ENCODE assay signal across 25 cellular contexts in the genomic region with DNA sequence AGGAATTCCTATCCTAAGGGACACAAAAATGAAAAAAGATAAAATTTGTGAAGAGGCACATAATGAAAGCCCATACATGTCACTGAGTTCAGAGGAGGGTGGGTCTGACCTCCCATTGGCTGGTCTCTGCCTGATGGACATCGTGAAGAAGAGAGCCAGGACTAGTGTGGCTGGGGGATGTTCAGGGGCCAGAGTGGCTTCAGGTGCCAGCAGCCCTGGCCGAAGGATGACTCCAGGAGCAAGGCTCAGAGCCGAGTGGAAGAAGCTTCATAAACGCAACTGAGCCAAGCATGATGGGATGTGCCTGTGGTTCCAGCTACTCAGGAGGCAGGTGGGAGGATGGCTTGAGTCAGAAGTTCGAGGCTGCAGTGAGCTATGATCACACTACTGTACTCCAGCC.
DNase-seq lines count a peak whose midpoint lies in the region; ATAC-seq and TF ChIP-seq lines count a peak whose summit lies in the region.
"Had no signal": no experiment of that assay in that cellular context is flagged by ENCODE, and none has a peak within 500 bp of the region (broad histone marks: within the 10 kb centered on the region; RNA-seq: fewer than 3 reads in every experiment).

No MANE protein-coding gene starts in this region.

- peak overlapping the region; percentile 69 for H3K27ac ChIP-seq in RWPE1
- H3K27ac ChIP-seq: SK-N-MC had no signal

- H3K4me3 Mint-ChIP-seq in activated naive CD8-positive, alpha-beta T cell, result no peak overlapping the region
- H3K4me3 Mint-ChIP-seq in activated naive CD8-positive, alpha-beta T cell treated with anti-CD3 and anti-CD28 coated beads, Interleukin-2, amount 50 U/mL, for 24 hours, result no peak overlapping the region
- no peak overlapping the region for H3K4me3 Mint-ChIP-seq in stimulated activated memory B cell treated with anti-CD40 and anti-IgM and Interleukin-4, amounts not matched to agents 10 μg/mL and 1 μg/mL and 100 μg/mL, for 72 hours
- H3K4me3 Mint-ChIP-seq: B cell, T-helper 17 cell had no signal

- TF ChIP-seq CTCF in RWPE1 (conservative IDR thresholded peaks at IDR 0.05; ENCODE audit: low read depth), result no peak

- peaks cover 47% of the 10 kb centered on the region for H3K4me1 Mint-ChIP-seq in activated naive CD8-positive, alpha-beta T cell (ENCODE audit: low read depth)
- H3K4me1 Mint-ChIP-seq in activated naive CD8-positive, alpha-beta T cell treated with anti-CD3 and anti-CD28 coated beads, Interleukin-2, amount 50 U/mL, for 24 hours, result peaks cover 52% of the 10 kb centered on the region
- peaks cover 33% of the 10 kb centered on the region for H3K4me1 Mint-ChIP-seq in stimulated activated memory B cell treated with anti-CD40 and anti-IgM and Interleukin-4, amounts not matched to agents 10 μg/mL and 1 μg/mL and 100 μg/mL, for 72 hours

- peak overlapping the region; percentile 34 for H3K27ac Mint-ChIP-seq in activated naive CD8-positive, alpha-beta T cell
- H3K27ac Mint-ChIP-seq in activated naive CD8-positive, alpha-beta T cell treated with anti-CD3 and anti-CD28 coated beads, Interleukin-2, amount 50 U/mL, for 24 hours, result no peak overlapping the region
- H3K27ac Mint-ChIP-seq in stimulated activated memory B cell treated with anti-CD40 and anti-IgM and Interleukin-4, amounts not matched to agents 10 μg/mL and 1 μg/mL and 100 μg/mL, for 72 hours, result peak overlapping the region; percentile 39
- H3K27ac Mint-ChIP-seq: B cell had no signal

- no peak for DNase-seq in activated naive CD8-positive, alpha-beta T cell treated with anti-CD3 and anti-CD28 coated beads, Interleukin-2, amount 50 U/mL, for 24 hours
- DNase-seq in RWPE1 (ENCODE audit: low spot score), result no peak
- DNase-seq in ecto neural progenitor cell (ENCODE audit: low spot score), result peak; percentile 29
- no peak for DNase-seq in germinal center (ENCODE audit: low spot score)
- DNase-seq: activated CD4-positive, alpha-beta T cell treated with anti-CD3 and anti-CD28 coated beads, Interleukin-2, amount 50 U/mL, for 1 hour; activated CD8-positive, alpha-beta memory T cell treated with anti-CD3 and anti-CD28 coated beads, Interleukin-2, amount 50 U/mL, for 48 hours; activated effector memory CD4-positive, alpha-beta T cell treated with anti-CD3 and anti-CD28 coated beads, Interleukin-2, amount 50 U/mL, for 16 hours; cerebellar nuclear complex; COR-L47; DMS79; GF-D8; KG1; mesendoderm; NCI-H1417 treated with DMSO at 0.1 percent for 48 hours; NCI-H774; occipital lobe; T-helper 17 cell; trophoblast cell had no signal

- POLR2A ChIA-PET in RWPE1 (lab: Yijun Ruan, JAX; ENCODE audit: low non-redundant PET), result no interaction called here

- CTCF ChIA-PET in RWPE1 (lab: Yijun Ruan, JAX), result no interaction called here

- no peak for ATAC-seq in activated naive CD8-positive, alpha-beta T cell treated with anti-CD3 and anti-CD28 coated beads, Interleukin-2, amount 50 U/mL, for 24 hours
- no peak for ATAC-seq in stimulated activated memory B cell treated with anti-CD40 and anti-IgM and Interleukin-4, amounts not matched to agents 10 μg/mL and 1 μg/mL and 100 μg/mL, for 72 hours
- ATAC-seq in HG03135 (IDR thresholded peaks at IDR 0.05; ENCODE audit: unreplicated experiment) (no peak), GM21737 (IDR thresholded peaks at IDR 0.05; ENCODE audit: unreplicated experiment) (no peak)
- ATAC-seq: left lobe of liver, T-helper 17 cell had no signal

- no peaks in the 10 kb centered on the region for H3K27me3 Mint-ChIP-seq in activated naive CD8-positive, alpha-beta T cell
- no peaks in the 10 kb centered on the region for H3K27me3 Mint-ChIP-seq in activated naive CD8-positive, alpha-beta T cell treated with anti-CD3 and anti-CD28 coated beads, Interleukin-2, amount 50 U/mL, for 24 hours
- no peaks in the 10 kb centered on the region for H3K27me3 Mint-ChIP-seq in stimulated activated memory B cell treated with anti-CD40 and anti-IgM and Interleukin-4, amounts not matched to agents 10 μg/mL and 1 μg/mL and 100 μg/mL, for 72 hours
- H3K27me3 Mint-ChIP-seq: B cell, T-helper 17 cell had no signal

- peaks cover 3% of the 10 kb centered on the region for H3K9me3 Mint-ChIP-seq in activated naive CD8-positive, alpha-beta T cell (ENCODE audit: low read depth)
- H3K9me3 Mint-ChIP-seq in activated naive CD8-positive, alpha-beta T cell treated with anti-CD3 and anti-CD28 coated beads, Interleukin-2, amount 50 U/mL, for 24 hours, result no peaks in the 10 kb centered on the region
- H3K9me3 Mint-ChIP-seq in stimulated activated memory B cell treated with anti-CD40 and anti-IgM and Interleukin-4, amounts not matched to agents 10 μg/mL and 1 μg/mL and 100 μg/mL, for 72 hours, result no peaks in the 10 kb centered on the region

- H3K36me3 Mint-ChIP-seq in activated naive CD8-positive, alpha-beta T cell, result peaks cover 21% of the 10 kb centered on the region
- peaks cover 6% of the 10 kb centered on the region for H3K36me3 Mint-ChIP-seq in activated naive CD8-positive, alpha-beta T cell treated with anti-CD3 and anti-CD28 coated beads, Interleukin-2, amount 50 U/mL, for 24 hours (ENCODE audit: low read depth)
- H3K36me3 Mint-ChIP-seq in stimulated activated memory B cell treated with anti-CD40 and anti-IgM and Interleukin-4, amounts not matched to agents 10 μg/mL and 1 μg/mL and 100 μg/mL, for 72 hours, result no peaks in the 10 kb centered on the region
